14 cellular contexts compared by ENCODE assay signal in genomic region chr13:61339054-61339621, GRCh38.
DNase-seq lines count a peak whose midpoint lies in the region; ATAC-seq, FAIRE-seq and TF ChIP-seq lines count a peak whose summit lies in the region.
"Had no signal": no experiment of that assay in that cellular context is flagged by ENCODE, and none has a peak within 500 bp of the region (broad histone marks: within the 10 kb centered on the region; RNA-seq: fewer than 3 reads in every experiment).

No MANE protein-coding gene starts in this region.

- no peaks in the 10 kb centered on the region for H3K9me3 ChIP-seq in mucosa of descending colon
- H3K9me3 ChIP-seq: Caco-2, SJCRH30 had no signal

- H3K4me1 ChIP-seq in mucosa of descending colon (ENCODE audit: low read depth): no peaks in the 10 kb centered on the region
- H3K4me1 ChIP-seq: Caco-2, SJCRH30 had no signal

- no peaks in the 10 kb centered on the region for H3K27me3 Mint-ChIP-seq in chondrocyte (ENCODE audit: low read depth)
- H3K27me3 Mint-ChIP-seq in activated CD4-positive, alpha-beta T cell treated with anti-CD3 and anti-CD28 coated beads, Interleukin-2, amount 10 ng/mL, durations not matched to agents 7 days and 5 days: no peaks in the 10 kb centered on the region
- no peaks in the 10 kb centered on the region for H3K27me3 Mint-ChIP-seq in activated CD4-positive, alpha-beta memory T cell treated with anti-CD3 and anti-CD28 coated beads, Interleukin-2, amount 10 ng/mL, durations not matched to agents 7 days and 5 days

- H3K27ac Mint-ChIP-seq in chondrocyte (ENCODE audit: unreplicated experiment): no peak overlapping the region
- H3K27ac Mint-ChIP-seq in activated CD4-positive, alpha-beta T cell treated with anti-CD3 and anti-CD28 coated beads, Interleukin-2, amount 10 ng/mL, durations not matched to agents 7 days and 5 days: no peak overlapping the region
- H3K27ac Mint-ChIP-seq in activated CD4-positive, alpha-beta memory T cell treated with anti-CD3 and anti-CD28 coated beads, Interleukin-2, amount 10 ng/mL, durations not matched to agents 7 days and 5 days: no peak overlapping the region

- intact Hi-C loops in mucosa of descending colon (cut with DNase I, micrococcal nuclease): no loop called here

- H3K9me3 Mint-ChIP-seq in chondrocyte (ENCODE audit: low read depth): peaks cover 6% of the 10 kb centered on the region
- peaks cover 2% of the 10 kb centered on the region for H3K9me3 Mint-ChIP-seq in activated CD4-positive, alpha-beta T cell treated with anti-CD3 and anti-CD28 coated beads, Interleukin-2, amount 10 ng/mL, durations not matched to agents 7 days and 5 days
- peaks cover 5% of the 10 kb centered on the region for H3K9me3 Mint-ChIP-seq in activated CD4-positive, alpha-beta memory T cell treated with anti-CD3 and anti-CD28 coated beads, Interleukin-2, amount 10 ng/mL, durations not matched to agents 7 days and 5 days

- H3K36me3 ChIP-seq in mucosa of descending colon (ENCODE audit: low read depth): no peaks in the 10 kb centered on the region
- H3K36me3 ChIP-seq: SJCRH30 had no signal

- ATAC-seq in GM21786 (IDR thresholded peaks at IDR 0.05; ENCODE audit: unreplicated experiment): peak; percentile 49
- ATAC-seq in mucosa of descending colon: peak; percentile 20
- ATAC-seq: HCT116, K562 had no signal

- POLR2A ChIA-PET in activated CD4-positive, alpha-beta T cell treated with anti-CD3 and anti-CD28 coated beads, Interleukin-2, amount 10 ng/mL, durations not matched to agents 7 days and 5 days (lab: Charles Lee): no interaction called here
- POLR2A ChIA-PET in activated CD4-positive, alpha-beta memory T cell treated with anti-CD3 and anti-CD28 coated beads, Interleukin-2, amount 10 ng/mL, durations not matched to agents 7 days and 5 days (lab: Charles Lee): no interaction called here

- H3K4me3 Mint-ChIP-seq in chondrocyte (ENCODE audit: unreplicated experiment): no peak overlapping the region
- H3K4me3 Mint-ChIP-seq in activated CD4-positive, alpha-beta T cell treated with anti-CD3 and anti-CD28 coated beads, Interleukin-2, amount 10 ng/mL, durations not matched to agents 7 days and 5 days: no peak overlapping the region
- H3K4me3 Mint-ChIP-seq in activated CD4-positive, alpha-beta memory T cell treated with anti-CD3 and anti-CD28 coated beads, Interleukin-2, amount 10 ng/mL, durations not matched to agents 7 days and 5 days: no peak overlapping the region

- FAIRE-seq in HTR-8/SVneo (lab: Jason Lieb, UNC): no peak
- FAIRE-seq: K562 had no signal

- H3K4me1 Mint-ChIP-seq in chondrocyte (ENCODE audit: low read depth): no peaks in the 10 kb centered on the region
- H3K4me1 Mint-ChIP-seq in activated CD4-positive, alpha-beta T cell treated with anti-CD3 and anti-CD28 coated beads, Interleukin-2, amount 10 ng/mL, durations not matched to agents 7 days and 5 days: no peaks in the 10 kb centered on the region
- no peaks in the 10 kb centered on the region for H3K4me1 Mint-ChIP-seq in activated CD4-positive, alpha-beta memory T cell treated with anti-CD3 and anti-CD28 coated beads, Interleukin-2, amount 10 ng/mL, durations not matched to agents 7 days and 5 days

- DNase-seq in NCI-H146 (lab: John Stamatoyannopoulos, UW): peak; percentile 60
- DNase-seq in chondrocyte (ENCODE audit: low spot score): peak; percentile 79
- peak in 1 of 3 donors; percentile 17 for DNase-seq in mucosa of descending colon
- no peak for DNase-seq in activated CD4-positive, alpha-beta T cell treated with anti-CD3 and anti-CD28 coated beads, Interleukin-2, amount 10 ng/mL, durations not matched to agents 7 days and 5 days
- DNase-seq in HTR-8/SVneo (ENCODE audit: insufficient read length, low spot score): no peak
- DNase-seq in activated CD4-positive, alpha-beta memory T cell treated with anti-CD3 and anti-CD28 coated beads, Interleukin-2, amount 10 ng/mL, durations not matched to agents 7 days and 5 days: no peak
- DNase-seq: AML-193, Caco-2, NCI-H1694 treated with DMSO at 0.1 percent for 48 hours, NCI-H774, SJCRH30 had no signal

- CTCF ChIA-PET in activated CD4-positive, alpha-beta T cell treated with anti-CD3 and anti-CD28 coated beads, Interleukin-2, amount 10 ng/mL, durations not matched to agents 7 days and 5 days (lab: Charles Lee): no interaction called here
- CTCF ChIA-PET in activated CD4-positive, alpha-beta memory T cell treated with anti-CD3 and anti-CD28 coated beads, Interleukin-2, amount 10 ng/mL, durations not matched to agents 7 days and 5 days (lab: Charles Lee): no interaction called here

- no peak overlapping the region for H3K4me3 ChIP-seq in mucosa of descending colon
- H3K4me3 ChIP-seq: K562, SJCRH30 had no signal

- no peaks in the 10 kb centered on the region for H3K36me3 Mint-ChIP-seq in chondrocyte (ENCODE audit: low read depth)
- H3K36me3 Mint-ChIP-seq in activated CD4-positive, alpha-beta T cell treated with anti-CD3 and anti-CD28 coated beads, Interleukin-2, amount 10 ng/mL, durations not matched to agents 7 days and 5 days (ENCODE audit: low read depth): no peaks in the 10 kb centered on the region
- H3K36me3 Mint-ChIP-seq in activated CD4-positive, alpha-beta memory T cell treated with anti-CD3 and anti-CD28 coated beads, Interleukin-2, amount 10 ng/mL, durations not matched to agents 7 days and 5 days (ENCODE audit: low read depth): no peaks in the 10 kb centered on the region

- no peak for TF ChIP-seq CTCF in chondrocyte (IDR thresholded peaks at IDR 0.05)
- TF ChIP-seq CTCF in mucosa of descending colon (IDR thresholded peaks at IDR 0.05): no peak

Comparison
In these comparisons a context has a peak if more than half of its experiments do, and no peak if none do; other contexts are left out.
1. DNase-seq: peak in NCI-H146 (single experiment) and chondrocyte (single experiment); none in activated CD4-positive, alpha-beta T cell treated with anti-CD3 and anti-CD28 coated beads, Interleukin-2, amount 10 ng/mL, durations not matched to agents 7 days and 5 days (single experiment), HTR-8/SVneo (single experiment) and activated CD4-positive, alpha-beta memory T cell treated with anti-CD3 and anti-CD28 coated beads, Interleukin-2, amount 10 ng/mL, durations not matched to agents 7 days and 5 days (single experiment).